Comparison of ENCODE assay signal across 11 cellular contexts in the genomic region with DNA sequence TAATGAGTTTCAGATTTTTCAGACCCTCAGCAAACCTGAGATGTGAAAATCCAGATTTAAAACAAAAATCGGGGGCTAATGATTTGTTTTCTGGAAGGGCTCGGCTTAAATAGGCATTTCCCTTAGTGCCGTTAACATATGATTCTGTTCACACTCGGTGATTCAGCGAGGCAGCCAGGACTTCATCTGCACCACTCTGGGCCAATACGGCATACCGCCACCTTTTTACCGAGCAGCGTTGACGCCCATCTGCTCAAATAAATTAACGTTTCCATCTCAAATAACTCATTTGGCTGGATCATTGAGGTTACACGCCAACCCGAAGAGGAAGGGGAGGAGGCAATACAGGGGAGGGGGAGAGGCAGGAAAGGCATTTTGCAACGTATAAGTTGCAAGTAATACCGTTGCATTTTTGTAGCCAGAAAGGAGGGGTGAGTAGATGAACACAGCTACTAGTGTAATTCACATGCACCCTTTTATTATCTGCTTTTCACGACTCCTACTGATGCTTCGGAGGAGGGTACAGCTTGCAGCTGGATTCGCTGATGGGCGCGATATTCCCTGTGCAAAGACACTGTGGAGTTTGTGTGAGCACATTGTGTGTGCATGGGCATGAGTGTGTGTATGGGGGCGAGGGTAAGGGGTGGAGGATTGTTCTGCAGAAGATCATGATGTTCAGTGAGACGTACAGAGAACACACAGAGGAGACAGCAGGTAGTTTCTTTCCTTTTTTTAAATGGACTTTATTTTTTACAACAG. TPM values are rescaled to one million over a fixed set of nuclear protein-coding genes. Genes with fewer than 3 reads are reported as not detected.
A peak's percentile ranks its signal among the peaks of the same experiment; 100 is the strongest.
DNase-seq lines count a peak whose midpoint lies in the region; ATAC-seq and TF ChIP-seq lines count a peak whose summit lies in the region.
"Had no signal": no experiment of that assay in that cellular context is flagged by ENCODE, and none has a peak within 500 bp of the region (broad histone marks: within the 10 kb centered on the region; RNA-seq: fewer than 3 reads in every experiment).

No MANE protein-coding gene starts in this region.

- DNase-seq in NCI-H748 (lab: John Stamatoyannopoulos, UW; ENCODE audit: unreplicated experiment) (peak; percentile 53), NCI-H748 treated with DMSO at 0.1 percent for 48 hours (lab: John Stamatoyannopoulos, UW) (no peak), NCI-H2171 treated with DMSO at 0.1 percent for 48 hours (lab: John Stamatoyannopoulos, UW) (peak; percentile 66), fibroblast of lung (ENCODE audit: low read depth in 2 of 2) (peak; percentile 19 to 23), GM13976 (ENCODE audit: low spot score) (no peak), NCI-H2196 treated with DMSO at 0.1 percent for 48 hours (lab: John Stamatoyannopoulos, UW; ENCODE audit: unreplicated experiment) (no peak)
- DNase-seq: adrenal gland, NCI-H526 treated with DMSO at 0.1 percent for 48 hours had no signal

- H3K4me3 ChIP-seq in fibroblast of lung (replicated peaks in 1 of 4; ENCODE audit: control extremely low read depth in 1 of 4, insufficient read depth in 1 of 4, low read depth in 3 of 4, low read length in 4 of 4) (peak overlapping the region in 3 of 4 experiments; percentile 9 to 32 (median 30)), skeletal muscle satellite cell (ENCODE audit: low read length) (peak overlapping the region; percentile 52)
- H3K4me3 ChIP-seq: adrenal gland had no signal

- no peaks in the 10 kb centered on the region for H3K79me2 ChIP-seq in fibroblast of lung (ENCODE audit: control insufficient read depth, insufficient read depth, low read length)

- TF ChIP-seq CTCF in fibroblast of lung (conservative IDR thresholded peaks at IDR 0.05 in 1 of 2, IDR thresholded peaks at IDR 0.05 in 1 of 2; ENCODE audit: low read depth in 1 of 2, low read length in 2 of 2) (no peak), GM13976 (IDR thresholded peaks at IDR 0.05; ENCODE audit: borderline replicate concordance, control extremely low read depth, extremely low read depth, insufficient read depth, missing control alignments) (no peak)

- no peaks in the 10 kb centered on the region for H3K27me3 ChIP-seq in fibroblast of lung (ENCODE audit: control insufficient read depth, insufficient read depth, low read length)
- peaks cover 13% of the 10 kb centered on the region for H3K27me3 ChIP-seq in skeletal muscle satellite cell (ENCODE audit: control insufficient read depth, insufficient read depth, low read length)
- H3K27me3 ChIP-seq: adrenal gland had no signal

- H3K4me1 ChIP-seq in fibroblast of lung (ENCODE audit: control insufficient read depth, extremely low read depth, insufficient read depth, low read length) = peaks cover 3% of the 10 kb centered on the region
- peaks cover 19% of the 10 kb centered on the region for H3K4me1 ChIP-seq in skeletal muscle satellite cell (ENCODE audit: control insufficient read depth, insufficient read depth, low read length)

- ATAC-seq in GM19455 (IDR thresholded peaks at IDR 0.05; ENCODE audit: unreplicated experiment) = no peak

- H3K36me3 ChIP-seq in fibroblast of lung (ENCODE audit: control insufficient read depth, insufficient read depth, low read length) (no peaks in the 10 kb centered on the region), skeletal muscle satellite cell (ENCODE audit: insufficient read depth, low read length) (no peaks in the 10 kb centered on the region)
- H3K36me3 ChIP-seq: adrenal gland had no signal

- peak overlapping the region; percentile 75 for H3K4me2 ChIP-seq in fibroblast of lung (ENCODE audit: extremely low read depth, insufficient read depth, low read length)
- H3K4me2 ChIP-seq in skeletal muscle satellite cell (ENCODE audit: low read length) = peak overlapping the region; percentile 87

- no peak overlapping the region for H2AFZ ChIP-seq in fibroblast of lung (ENCODE audit: low read length)

- H3K9ac ChIP-seq in fibroblast of lung (ENCODE audit: insufficient read depth, low read length) = no peak overlapping the region
- H3K9ac ChIP-seq in skeletal muscle satellite cell (ENCODE audit: low read depth, low read length) = peak overlapping the region; percentile 46

- no peak overlapping the region for H3K27ac ChIP-seq in fibroblast of lung (ENCODE audit: insufficient read depth, low read length)
- H3K27ac ChIP-seq: adrenal gland had no signal

- H3K9me3 ChIP-seq in fibroblast of lung (ENCODE audit: control insufficient read depth, insufficient read depth, low read depth, low read length) (no peaks in the 10 kb centered on the region), skeletal muscle satellite cell (replicated peaks; ENCODE audit: low read length) (no peaks in the 10 kb centered on the region)
- H3K9me3 ChIP-seq: adrenal gland had no signal

- no peaks in the 10 kb centered on the region for H4K20me1 ChIP-seq in fibroblast of lung (ENCODE audit: control insufficient read depth, extremely low read depth, insufficient read depth, low read length)

- in situ Hi-C loops in GM13976 (cut with MboI; ENCODE audit: low sequenced_read_pairs, unreplicated experiment) = no loop called here

RNA-seq across cellular contexts. Expression of gene MAP1LC3B2, which starts 45.9 kb away (rescaled TPM):
- 0.51 and 1.2 TPM in 2 replicates for total RNA-seq in fibroblast of lung
- polyA plus RNA-seq in fibroblast of lung = 0.85 and 1.2 TPM in 2 replicates
- polyA plus RNA-seq in fibroblast of lung (2012) = 2.1 and 3.1 TPM in 2 replicates
- polyA minus RNA-seq in fibroblast of lung (ENCODE audit: low replicate concordance) = not detected in 2 replicates
- total RNA-seq in skeletal muscle satellite cell (2012; rRNA removed) = 0.22 TPM in 1 of 2 replicates, not detected in the other
- total RNA-seq: liver had no signal

Comparison
In these comparisons a context has a peak if more than half of its experiments do, and no peak if none do; other contexts are left out.
1. DNase-seq: peak in NCI-H748 (single experiment), NCI-H2171 treated with DMSO at 0.1 percent for 48 hours (single experiment) and fibroblast of lung (2 of 2); none in NCI-H748 treated with DMSO at 0.1 percent for 48 hours (single experiment), GM13976 (single experiment) and NCI-H2196 treated with DMSO at 0.1 percent for 48 hours (single experiment).